18 cellular contexts compared by ENCODE assay signal in the genomic region with DNA sequence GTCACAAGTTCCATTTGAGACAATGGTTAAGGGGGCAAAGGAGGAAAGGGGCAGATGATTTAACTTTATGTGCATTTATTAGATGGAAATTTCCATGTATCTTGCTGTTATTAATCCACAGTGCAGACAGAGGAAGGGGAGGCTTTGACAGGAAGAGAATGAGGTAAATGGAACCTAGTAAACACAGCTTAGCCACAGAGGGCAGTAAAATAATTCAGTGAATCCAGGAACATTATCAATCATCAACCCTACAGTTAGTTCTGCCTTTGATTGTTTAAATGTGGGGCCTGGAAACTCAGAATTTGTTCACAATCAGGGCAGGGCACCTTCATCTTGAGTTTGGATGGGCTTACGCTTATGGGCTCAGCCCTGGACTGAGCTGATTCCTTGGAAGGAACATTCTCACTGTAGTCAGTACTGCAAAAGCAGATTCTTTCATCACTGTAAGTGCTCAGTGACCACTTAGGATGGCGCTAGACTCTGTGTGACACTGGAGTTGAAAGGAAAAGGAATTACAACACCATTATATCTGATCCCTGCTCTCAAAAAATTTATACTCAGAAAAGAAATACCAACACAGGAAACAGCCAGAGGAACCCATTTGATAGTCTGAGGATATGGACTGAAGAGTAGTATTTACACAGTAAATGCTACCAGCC.
DNase-seq lines count a peak whose midpoint lies in the region; ATAC-seq, FAIRE-seq and TF ChIP-seq lines count a peak whose summit lies in the region.
"Had no signal": no experiment of that assay in that cellular context is flagged by ENCODE, and none has a peak within 500 bp of the region (broad histone marks: within the 10 kb centered on the region; RNA-seq: fewer than 3 reads in every experiment).

No MANE protein-coding gene starts in this region.

- H3K27me3 ChIP-seq in Loucy (ENCODE audit: insufficient read depth, low read length, poor library complexity, severe bottlenecking) = no peaks in the 10 kb centered on the region
- H3K27me3 ChIP-seq in endothelial cell of umbilical vein (ENCODE audit: control insufficient read depth in 2 of 2, insufficient read depth in 2 of 2, low read length in 2 of 2) = peaks cover 10 to 21% of the 10 kb centered on the region in 2 experiments
- H3K27me3 ChIP-seq in pancreas = no peaks in the 10 kb centered on the region

- WGBS in pancreas, 2 donors = 96 to 100% methylated on average over 2 of the region's 2 CpGs

- CTCF ChIA-PET in endothelial cell of umbilical vein (lab: Charles Lee) = no interaction called here

- no peaks in the 10 kb centered on the region for H3F3A ChIP-seq in Loucy (ENCODE audit: low read depth)

- FAIRE-seq in endothelial cell of umbilical vein (lab: Jason Lieb, UNC) (no peak), pancreas (lab: Jason Lieb, UNC) (no peak)
- FAIRE-seq: G401.6 had no signal

- TF ChIP-seq POLR2A in endothelial cell of umbilical vein (IDR thresholded peaks at IDR 0.05; ENCODE audit: low read depth, low read length) = no peak

- ATAC-seq in stimulated activated effector memory CD8-positive, alpha-beta T cell treated with anti-CD3 and anti-CD28 coated beads, Interleukin-12 subunit alpha, Interleukin-12 subunit beta, amount 100 ng/mL, for 72 hours = no peak
- no peak for ATAC-seq in pancreas

- H3K79me2 ChIP-seq in Loucy (ENCODE audit: insufficient read depth, low read length) = no peaks in the 10 kb centered on the region
- no peaks in the 10 kb centered on the region for H3K79me2 ChIP-seq in endothelial cell of umbilical vein (ENCODE audit: control insufficient read depth, insufficient read depth, low read length)

- H3K4me1 ChIP-seq in Loucy (ENCODE audit: insufficient read depth, low read length, poor library complexity, severe bottlenecking) = peaks cover 54% of the 10 kb centered on the region
- no peaks in the 10 kb centered on the region for H3K4me1 ChIP-seq in endothelial cell of umbilical vein (ENCODE audit: control insufficient read depth, extremely low read depth, insufficient read depth, low read length)
- no peaks in the 10 kb centered on the region for H3K4me1 ChIP-seq in pancreas

- peak overlapping the region; percentile 43 for H3K27ac Mint-ChIP-seq in activated CD4-positive, alpha-beta T cell treated with anti-CD3 and anti-CD28 coated beads, Interleukin-2, amount 10 ng/mL, durations not matched to agents 24 days and 14 days
- peak overlapping the region; percentile 44 for H3K27ac Mint-ChIP-seq in stimulated activated effector memory CD8-positive, alpha-beta T cell treated with anti-CD3 and anti-CD28 coated beads, Interleukin-12 subunit alpha, Interleukin-12 subunit beta, amount 100 ng/mL, for 72 hours
- H3K27ac Mint-ChIP-seq: B cell, HFFc6 had no signal

- H3K9me3 ChIP-seq in Loucy (ENCODE audit: insufficient read depth, low read depth, low read length) (no peaks in the 10 kb centered on the region), endothelial cell of umbilical vein (replicated peaks; ENCODE audit: control insufficient read depth, insufficient read depth, low read length) (no peaks in the 10 kb centered on the region), pancreas (no peaks in the 10 kb centered on the region)

- H3K9me3 Mint-ChIP-seq in activated CD4-positive, alpha-beta T cell treated with anti-CD3 and anti-CD28 coated beads, Interleukin-2, amount 10 ng/mL, durations not matched to agents 24 days and 14 days = peaks cover 16% of the 10 kb centered on the region
- no peaks in the 10 kb centered on the region for H3K9me3 Mint-ChIP-seq in stimulated activated effector memory CD8-positive, alpha-beta T cell treated with anti-CD3 and anti-CD28 coated beads, Interleukin-12 subunit alpha, Interleukin-12 subunit beta, amount 100 ng/mL, for 72 hours
- H3K9me3 Mint-ChIP-seq: HFFc6 had no signal

- TF ChIP-seq CTCF in Loucy (conservative IDR thresholded peaks at IDR 0.05; ENCODE audit: low read length) (0 out of 2 replicates have a peak, but pooled peaks have one; percentile 19), endothelial cell of umbilical vein (IDR thresholded peaks at IDR 0.05; ENCODE audit: extremely low read depth in 1 of 2, insufficient read depth in 1 of 2, low read depth in 1 of 2, low read length in 2 of 2) (no peak), pancreas (IDR thresholded peaks at IDR 0.05) (no peak)

- peaks cover 51% of the 10 kb centered on the region for H3K4me1 Mint-ChIP-seq in activated CD4-positive, alpha-beta T cell treated with anti-CD3 and anti-CD28 coated beads, Interleukin-2, amount 10 ng/mL, durations not matched to agents 24 days and 14 days
- H3K4me1 Mint-ChIP-seq in stimulated activated effector memory CD8-positive, alpha-beta T cell treated with anti-CD3 and anti-CD28 coated beads, Interleukin-12 subunit alpha, Interleukin-12 subunit beta, amount 100 ng/mL, for 72 hours = peaks cover 42% of the 10 kb centered on the region

- no peaks in the 10 kb centered on the region for H3K9me1 ChIP-seq in endothelial cell of umbilical vein (replicated peaks; ENCODE audit: control insufficient read depth, extremely low read depth, insufficient read depth, low read length)

- no TSS peak for BruUV-seq in endothelial cell of umbilical vein (replicated peaks; lab: Mats Ljungman, UMichigan)

- H2AFZ ChIP-seq in Loucy (ENCODE audit: low read length) = no peak overlapping the region
- H2AFZ ChIP-seq in endothelial cell of umbilical vein (ENCODE audit: low read depth, low read length) = no peak overlapping the region
- H2AFZ ChIP-seq: PC-9 had no signal

- no peaks in the 10 kb centered on the region for H4K20me1 ChIP-seq in Loucy (ENCODE audit: insufficient read depth, low read length, poor library complexity, severe bottlenecking)
- H4K20me1 ChIP-seq in endothelial cell of umbilical vein (replicated peaks; ENCODE audit: control insufficient read depth, extremely low read depth, insufficient read depth, low read length) = no peaks in the 10 kb centered on the region

- H3K36me3 Mint-ChIP-seq in activated CD4-positive, alpha-beta T cell treated with anti-CD3 and anti-CD28 coated beads, Interleukin-2, amount 10 ng/mL, durations not matched to agents 24 days and 14 days (ENCODE audit: low read depth) = peaks cover 7% of the 10 kb centered on the region
- H3K36me3 Mint-ChIP-seq in stimulated activated effector memory CD8-positive, alpha-beta T cell treated with anti-CD3 and anti-CD28 coated beads, Interleukin-12 subunit alpha, Interleukin-12 subunit beta, amount 100 ng/mL, for 72 hours = no peaks in the 10 kb centered on the region

- no peaks in the 10 kb centered on the region for H3K36me3 ChIP-seq in Loucy (ENCODE audit: insufficient read depth, low read length)
- no peaks in the 10 kb centered on the region for H3K36me3 ChIP-seq in endothelial cell of umbilical vein (ENCODE audit: control insufficient read depth in 2 of 2, extremely low read depth in 1 of 2, insufficient read depth in 2 of 2, low read length in 2 of 2)
- H3K36me3 ChIP-seq in pancreas = no peaks in the 10 kb centered on the region

- dilution Hi-C loops in endothelial cell of umbilical vein (cut with MboI; ENCODE audit: extremely low pct_ligation_motif_present, low sequenced_read_pairs) = no loop called here

- H3K4me3 Mint-ChIP-seq in activated CD4-positive, alpha-beta T cell treated with anti-CD3 and anti-CD28 coated beads, Interleukin-2, amount 10 ng/mL, durations not matched to agents 24 days and 14 days = peak overlapping the region; percentile 3
- H3K4me3 Mint-ChIP-seq in stimulated activated effector memory CD8-positive, alpha-beta T cell treated with anti-CD3 and anti-CD28 coated beads, Interleukin-12 subunit alpha, Interleukin-12 subunit beta, amount 100 ng/mL, for 72 hours = no peak overlapping the region
- H3K4me3 Mint-ChIP-seq: B cell, HFFc6 had no signal

- H3K27ac ChIP-seq in endothelial cell of umbilical vein (ENCODE audit: insufficient read depth, low read depth, low read length) (no peak overlapping the region), pancreas (no peak overlapping the region)
- H3K27ac ChIP-seq: KMS-11, PC-9, RWPE1 had no signal

- H3K4me3 ChIP-seq in Loucy (ENCODE audit: low read length, poor library complexity, severe bottlenecking) (peak overlapping the region; percentile 3), endothelial cell of umbilical vein (replicated peaks in 1 of 3; ENCODE audit: insufficient read depth in 1 of 3, low read depth in 1 of 3, low read length in 3 of 3) (no peak overlapping the region), pancreas (no peak overlapping the region)
- H3K4me3 ChIP-seq: PC-9 had no signal

- POLR2A ChIA-PET in endothelial cell of umbilical vein (lab: Charles Lee) = no interaction called here

- peaks cover 15% of the 10 kb centered on the region for H3K27me3 Mint-ChIP-seq in activated CD4-positive, alpha-beta T cell treated with anti-CD3 and anti-CD28 coated beads, Interleukin-2, amount 10 ng/mL, durations not matched to agents 24 days and 14 days

- no peaks in the 10 kb centered on the region for H3K9me2 ChIP-seq in Loucy (replicated peaks; ENCODE audit: low read depth, low read length)

- H3K9ac ChIP-seq in Loucy (ENCODE audit: low read depth, low read length, poor library complexity, severe bottlenecking) (no peak overlapping the region), endothelial cell of umbilical vein (replicated peaks; ENCODE audit: extremely low read depth, insufficient read depth, low read length) (no peak overlapping the region)
- H3K9ac ChIP-seq: KMS-11 had no signal

- peak; percentile 44 for DNase-seq in activated CD4-positive, alpha-beta T cell treated with anti-CD3 and anti-CD28 coated beads, Interleukin-2, amount 10 ng/mL, durations not matched to agents 24 days and 14 days
- DNase-seq in activated CD4-positive, alpha-beta T cell treated with anti-CD3 and anti-CD28 coated beads, Interleukin-2, amount 50 U/mL, for 48 hours = no peak
- DNase-seq in endothelial cell of umbilical vein (ENCODE audit: low read depth, low spot score) (peak; percentile 8), pancreas (no peak), NCI-H2171 (lab: John Stamatoyannopoulos, UW) (no peak)
- no peak for DNase-seq in stimulated activated effector memory CD8-positive, alpha-beta T cell treated with anti-CD3 and anti-CD28 coated beads, Interleukin-12 subunit alpha, Interleukin-12 subunit beta, amount 100 ng/mL, for 72 hours (ENCODE audit: low spot score in 2 of 2)
- DNase-seq: COR-L47, H7, HFFc6, NCI-H1436 treated with DMSO at 0.1 percent for 48 hours, NCI-H2029, NCI-H526, PC-9 had no signal

- intact Hi-C loops in activated CD4-positive, alpha-beta T cell treated with anti-CD3 and anti-CD28 coated beads, Interleukin-2, amount 10 ng/mL, durations not matched to agents 24 days and 14 days (cut with micrococcal nuclease) = loop anchor here (5.0 to 10.0 kb wide), 3 partner anchors 83 to 170 kb away; a partner anchor contains a TSS
- intact Hi-C loops in endothelial cell of umbilical vein (cut with micrococcal nuclease) = no loop called here
- intact Hi-C loops in pancreas (cut with DNase I) = no loop called here

- peak overlapping the region; percentile 46 for H3K4me2 ChIP-seq in Loucy (ENCODE audit: low read depth, low read length, poor library complexity, severe bottlenecking)
- no peak overlapping the region for H3K4me2 ChIP-seq in endothelial cell of umbilical vein (ENCODE audit: insufficient read depth, low read length)
- H3K4me2 ChIP-seq: KMS-11, PC-9 had no signal

TF ChIP-seq in endothelial cell of umbilical vein, 7 proteins besides CTCF, POLR2A, EP300 and RAD21:
- no peak for TF ChIP-seq FOS (IDR thresholded peaks at IDR 0.05; ENCODE audit: borderline replicate concordance, insufficient read depth, low read length)
- no peak for TF ChIP-seq MYC (IDR thresholded peaks at IDR 0.05; ENCODE audit: low read depth, low read length)

Comparison
In these comparisons a context has a peak if more than half of its experiments do, and no peak if none do; other contexts are left out.
1. DNase-seq: peak in activated CD4-positive, alpha-beta T cell treated with anti-CD3 and anti-CD28 coated beads, Interleukin-2, amount 10 ng/mL, durations not matched to agents 24 days and 14 days (single experiment) and endothelial cell of umbilical vein (single experiment); none in activated CD4-positive, alpha-beta T cell treated with anti-CD3 and anti-CD28 coated beads, Interleukin-2, amount 50 U/mL, for 48 hours (0 of 2), stimulated activated effector memory CD8-positive, alpha-beta T cell treated with anti-CD3 and anti-CD28 coated beads, Interleukin-12 subunit alpha, Interleukin-12 subunit beta, amount 100 ng/mL, for 72 hours (0 of 2), pancreas (0 of 6) and NCI-H2171 (single experiment).